Comparison of ENCODE assay signal across 35 cellular contexts in genomic region chr6:165751486-165751885, GRCh38.
"Had no signal": no experiment of that assay in that cellular context is flagged by ENCODE, and none has a peak within 500 bp of the region (broad histone marks: within the 10 kb centered on the region; RNA-seq: fewer than 3 reads in every experiment).

No MANE protein-coding gene starts in this region.

- H3K4me3 Mint-ChIP-seq: activated B cell treated with CpG ODN at 0.5 μM for 24 hours; activated CD4-positive, alpha-beta memory T cell treated with anti-CD3 and anti-CD28 coated beads for 36 hours; activated CD4-positive, alpha-beta T cell treated with anti-CD3 and anti-CD28 coated beads for 36 hours; activated CD8-positive, alpha-beta T cell treated with anti-CD3 and anti-CD28 coated beads for 36 hours; activated naive CD4-positive, alpha-beta T cell treated with anti-CD3 and anti-CD28 coated beads for 36 hours; activated naive CD8-positive, alpha-beta T cell treated with anti-CD3 and anti-CD28 coated beads, Interleukin-2, amount 10 ng/mL, durations not matched to agents 7 days and 5 days; activated T-cell treated with anti-CD3 and anti-CD28 coated beads, Interleukin-2, amount 50 U/mL, for 4 hours; activated T-cell treated with anti-CD3 and anti-CD28 coated beads, Interleukin-2, amount 50 U/mL, for 72 hours; activated T-helper 1 cell treated with anti-CD3 and anti-CD28 coated beads, Interleukin-12 subunit alpha, Interleukin-12 subunit beta, Interleukin-2, Interleukin-4 antibody, amounts not matched to agents 30 ng/mL and 10 ng/mL and 1 ng/mL, durations not matched to agents 14 hours and 24 hours and 36 hours; activated T-helper 17 cell treated with anti-CD3 and anti-CD28 coated beads, Interleukin-2, amount 50 U/mL, for 72 hours; T-helper 1 cell treated with Interleukin-12 subunit alpha and Interleukin-12 subunit beta and Interleukin-4 antibody, amounts not matched to agents 30 μg/mL and 1 μg/mL, for 36 hours; T-helper 2 cell treated with Interferon-gamma antibody and Interleukin-4, amounts not matched to agents 5 μg/mL and 100 μg/mL, for 36 hours had no signal

- H3K27ac Mint-ChIP-seq: activated B cell treated with CpG ODN at 0.5 μM for 24 hours; activated CD4-positive, alpha-beta memory T cell treated with anti-CD3 and anti-CD28 coated beads for 36 hours; activated CD4-positive, alpha-beta T cell treated with anti-CD3 and anti-CD28 coated beads for 36 hours; activated CD8-positive, alpha-beta T cell treated with anti-CD3 and anti-CD28 coated beads for 36 hours; activated naive CD4-positive, alpha-beta T cell treated with anti-CD3 and anti-CD28 coated beads for 36 hours; activated naive CD4-positive, alpha-beta T cell treated with anti-CD3 and anti-CD28 coated beads, Interleukin-2, amount 50 U/mL, for 72 hours; activated naive CD8-positive, alpha-beta T cell treated with anti-CD3 and anti-CD28 coated beads, Interleukin-2, amount 10 ng/mL, durations not matched to agents 7 days and 5 days; activated T-cell treated with anti-CD3 and anti-CD28 coated beads, Interleukin-2, amount 50 U/mL, for 72 hours; activated T-helper 1 cell treated with anti-CD3 and anti-CD28 coated beads, Interleukin-12 subunit alpha, Interleukin-12 subunit beta, Interleukin-2, Interleukin-4 antibody, amounts not matched to agents 30 ng/mL and 10 ng/mL and 1 ng/mL, durations not matched to agents 14 hours and 24 hours and 36 hours; activated T-helper 17 cell treated with anti-CD3 and anti-CD28 coated beads, Interleukin-2, amount 50 U/mL, for 72 hours; T-helper 1 cell treated with Interleukin-12 subunit alpha and Interleukin-12 subunit beta and Interleukin-4 antibody, amounts not matched to agents 30 μg/mL and 1 μg/mL, for 36 hours; T-helper 2 cell treated with Interferon-gamma antibody and Interleukin-4, amounts not matched to agents 5 μg/mL and 100 μg/mL, for 36 hours had no signal

- H3K9me3 Mint-ChIP-seq: activated B cell treated with CpG ODN at 0.5 μM for 24 hours had no signal

- H3K4me1 ChIP-seq: adrenal gland, body of pancreas, breast epithelium had no signal

- H3K9me3 ChIP-seq: adrenal gland, body of pancreas, breast epithelium had no signal

- ATAC-seq: activated CD4-positive, alpha-beta T cell treated with anti-CD3 and anti-CD28 coated beads for 36 hours; activated CD8-positive, alpha-beta T cell treated with anti-CD3 and anti-CD28 coated beads for 36 hours; activated naive CD4-positive, alpha-beta T cell treated with anti-CD3 and anti-CD28 coated beads, Interleukin-2, amount 50 U/mL, for 72 hours; activated T-cell treated with anti-CD3 and anti-CD28 coated beads, Interleukin-2, amount 50 U/mL, for 4 hours; activated T-cell treated with anti-CD3 and anti-CD28 coated beads, Interleukin-2, amount 50 U/mL, for 72 hours; activated T-helper 17 cell treated with anti-CD3 and anti-CD28 coated beads, Interleukin-2, amount 50 U/mL, for 72 hours; body of pancreas had no signal

- H3K27me3 ChIP-seq: adrenal gland, body of pancreas, brain microvascular endothelial cell, breast epithelium had no signal

- DNase-seq: activated B cell treated with CpG ODN at 0.5 μM for 24 hours; activated CD4-positive, alpha-beta memory T cell treated with anti-CD3 and anti-CD28 coated beads for 36 hours; activated CD4-positive, alpha-beta T cell treated with anti-CD3 and anti-CD28 coated beads for 36 hours; activated CD4-positive, alpha-beta T cell treated with anti-CD3 and anti-CD28 coated beads for 48 hours; activated CD4-positive, alpha-beta T cell treated with anti-CD3 and anti-CD28 coated beads, Interleukin-2, amount 50 U/mL, for 1 hour; activated CD4-positive, alpha-beta T cell treated with anti-CD3 and anti-CD28 coated beads, Interleukin-2, amount 50 U/mL, for 4 hours; activated CD4-positive, CD25-positive, alpha-beta regulatory T cell treated with anti-CD3 and anti-CD28 coated beads, Interleukin-2, amount 50 U/mL, for 72 hours; activated CD8-positive, alpha-beta memory T cell treated with anti-CD3 and anti-CD28 coated beads, Interleukin-2, amount 50 U/mL, for 4 hours; activated CD8-positive, alpha-beta T cell treated with anti-CD3 and anti-CD28 coated beads for 36 hours; activated effector memory CD4-positive, alpha-beta T cell treated with anti-CD3 and anti-CD28 coated beads, Interleukin-2, amount 50 U/mL, for 16 hours; activated gamma-delta T cell treated with Interleukin-2 at 50 U/mL for 16 hours; activated naive CD4-positive, alpha-beta T cell; activated naive CD4-positive, alpha-beta T cell treated with anti-CD3 and anti-CD28 coated beads for 36 hours; activated naive CD4-positive, alpha-beta T cell treated with anti-CD3 and anti-CD28 coated beads, Interleukin-2, amount 50 U/mL, for 16 hours; activated naive CD8-positive, alpha-beta T cell treated with anti-CD3 and anti-CD28 coated beads, Interleukin-2, amount 10 ng/mL, durations not matched to agents 7 days and 5 days; activated T-cell treated with anti-CD3 and anti-CD28 coated beads for 4 hours; activated T-cell treated with anti-CD3 and anti-CD28 coated beads, Interleukin-2, amount 50 U/mL, for 1 hour; activated T-cell treated with anti-CD3 and anti-CD28 coated beads, Interleukin-2, amount 50 U/mL, for 4 hours; activated T-cell treated with anti-CD3 and anti-CD28 coated beads, Interleukin-2, amount 50 U/mL, for 72 hours; adrenal gland; amniotic stem cell; aorta; body of pancreas; brain microvascular endothelial cell; central memory CD4-positive, alpha-beta T cell; T-helper 1 cell; T-helper 2 cell; T-helper 9 cell had no signal

- H3K4me3 ChIP-seq: adrenal gland, body of pancreas, breast epithelium had no signal

- H3K27me3 Mint-ChIP-seq: activated B cell treated with CpG ODN at 0.5 μM for 24 hours; activated CD4-positive, alpha-beta memory T cell treated with anti-CD3 and anti-CD28 coated beads for 36 hours had no signal

- H3K36me3 ChIP-seq: adrenal gland, brain microvascular endothelial cell, breast epithelium had no signal

- H3K36me3 Mint-ChIP-seq: activated CD4-positive, alpha-beta memory T cell treated with anti-CD3 and anti-CD28 coated beads for 36 hours; activated naive CD8-positive, alpha-beta T cell treated with anti-CD3 and anti-CD28 coated beads, Interleukin-2, amount 10 ng/mL, durations not matched to agents 7 days and 5 days had no signal

- H3K4me1 Mint-ChIP-seq: activated B cell treated with CpG ODN at 0.5 μM for 24 hours; activated CD4-positive, alpha-beta T cell treated with anti-CD3 and anti-CD28 coated beads for 36 hours; activated naive CD8-positive, alpha-beta T cell treated with anti-CD3 and anti-CD28 coated beads, Interleukin-2, amount 10 ng/mL, durations not matched to agents 7 days and 5 days had no signal

- H3K27ac ChIP-seq: adrenal gland, body of pancreas, brain microvascular endothelial cell, breast epithelium, VCaP had no signal
